In genomic region chr17:9406046-9406631, GRCh38 we compare ENCODE assay signal across 22 cellular contexts.
DNase-seq lines count a peak whose midpoint lies in the region; ATAC-seq, FAIRE-seq and TF ChIP-seq lines count a peak whose summit lies in the region.
"Had no signal": no experiment of that assay in that cellular context is flagged by ENCODE, and none has a peak within 500 bp of the region (broad histone marks: within the 10 kb centered on the region; RNA-seq: fewer than 3 reads in every experiment).

No MANE protein-coding gene starts in this region.

- H2AFZ ChIP-seq in GM23248: no peak overlapping the region
- no peak overlapping the region for H2AFZ ChIP-seq in astrocyte (ENCODE audit: low read depth, low read length)
- no peak overlapping the region for H2AFZ ChIP-seq in fibroblast of lung (ENCODE audit: low read length)

- peaks cover 42% of the 10 kb centered on the region for H3K4me1 Mint-ChIP-seq in astrocyte (ENCODE audit: low read depth, unreplicated experiment)
- no peaks in the 10 kb centered on the region for H3K4me1 Mint-ChIP-seq in activated T-cell treated with anti-CD3 and anti-CD28 coated beads, Interleukin-2, amount 50 U/mL, for 24 hours (ENCODE audit: low read depth)

- in situ Hi-C loops in GM23248 (cut with MboI): no loop called here

- no peaks in the 10 kb centered on the region for H3K27me3 Mint-ChIP-seq in astrocyte (ENCODE audit: low read depth, unreplicated experiment)
- H3K27me3 Mint-ChIP-seq in activated T-cell treated with anti-CD3 and anti-CD28 coated beads, Interleukin-2, amount 50 U/mL, for 24 hours: no peaks in the 10 kb centered on the region

- 92 to 99% methylated on average over 2 of the region's 2 CpGs for WGBS in GM23248 (ENCODE audit: low coverage in 1 of 2, low lambda C conversion rate in 2 of 2, missing lambda C conversion rate in 2 of 2), 2 experiments

- no peaks in the 10 kb centered on the region for H3K9me3 Mint-ChIP-seq in astrocyte (ENCODE audit: unreplicated experiment)
- H3K9me3 Mint-ChIP-seq in activated T-cell treated with anti-CD3 and anti-CD28 coated beads, Interleukin-2, amount 50 U/mL, for 24 hours: peaks cover 3% of the 10 kb centered on the region
- H3K9me3 Mint-ChIP-seq: CD8-positive, alpha-beta T cell had no signal

- H3K79me2 ChIP-seq in GM23248 (ENCODE audit: insufficient read depth): no peaks in the 10 kb centered on the region
- H3K79me2 ChIP-seq in astrocyte (ENCODE audit: insufficient read depth, low read length): no peaks in the 10 kb centered on the region
- H3K79me2 ChIP-seq in fibroblast of lung (ENCODE audit: control insufficient read depth, insufficient read depth, low read length): no peaks in the 10 kb centered on the region

- no peak overlapping the region for H3K27ac Mint-ChIP-seq in astrocyte (ENCODE audit: unreplicated experiment)
- H3K27ac Mint-ChIP-seq in activated T-cell treated with anti-CD3 and anti-CD28 coated beads, Interleukin-2, amount 50 U/mL, for 24 hours: no peak overlapping the region
- H3K27ac Mint-ChIP-seq: CD8-positive, alpha-beta T cell had no signal

- H3K27me3 ChIP-seq in GM23248 (replicated peaks; ENCODE audit: insufficient read depth): no peaks in the 10 kb centered on the region
- no peaks in the 10 kb centered on the region for H3K27me3 ChIP-seq in astrocyte (ENCODE audit: insufficient read depth, low read length)
- H3K27me3 ChIP-seq in fibroblast of lung (ENCODE audit: control insufficient read depth, insufficient read depth, low read length): no peaks in the 10 kb centered on the region

- FAIRE-seq in astrocyte (lab: Jason Lieb, UNC): peak; percentile 47
- FAIRE-seq: GM18507 had no signal

- no peak for TF ChIP-seq CTCF in astrocyte (IDR thresholded peaks at IDR 0.05; ENCODE audit: insufficient read depth, low read depth, low read length)
- TF ChIP-seq CTCF in fibroblast of lung (conservative IDR thresholded peaks at IDR 0.05 in 1 of 2, IDR thresholded peaks at IDR 0.05 in 1 of 2; ENCODE audit: low read depth in 1 of 2, low read length in 2 of 2): no peak

- H3K4me1 ChIP-seq in GM23248 (ENCODE audit: insufficient read depth) (peaks cover 28% of the 10 kb centered on the region), astrocyte (ENCODE audit: insufficient read depth, low read length) (peaks cover 25% of the 10 kb centered on the region), fibroblast of lung (ENCODE audit: control insufficient read depth, extremely low read depth, insufficient read depth, low read length) (peaks cover 9% of the 10 kb centered on the region)

- H3K9ac ChIP-seq in GM23248 (no peak overlapping the region), astrocyte (ENCODE audit: low read length) (no peak overlapping the region), fibroblast of lung (ENCODE audit: insufficient read depth, low read length) (no peak overlapping the region)

- peaks cover 8% of the 10 kb centered on the region for H3K36me3 Mint-ChIP-seq in astrocyte (ENCODE audit: low read depth, unreplicated experiment)
- H3K36me3 Mint-ChIP-seq in activated T-cell treated with anti-CD3 and anti-CD28 coated beads, Interleukin-2, amount 50 U/mL, for 24 hours (ENCODE audit: low read depth): peaks cover 7% of the 10 kb centered on the region

- no peak overlapping the region for H3K4me3 Mint-ChIP-seq in astrocyte (ENCODE audit: unreplicated experiment)
- H3K4me3 Mint-ChIP-seq in activated T-cell treated with anti-CD3 and anti-CD28 coated beads, Interleukin-2, amount 50 U/mL, for 24 hours: no peak overlapping the region
- H3K4me3 Mint-ChIP-seq: CD8-positive, alpha-beta T cell had no signal

- H4K20me1 ChIP-seq in GM23248 (ENCODE audit: insufficient read depth) (no peaks in the 10 kb centered on the region), astrocyte (ENCODE audit: insufficient read depth, low read length) (no peaks in the 10 kb centered on the region), fibroblast of lung (ENCODE audit: control insufficient read depth, extremely low read depth, insufficient read depth, low read length) (no peaks in the 10 kb centered on the region)

- H3K4me2 ChIP-seq in GM23248 (ENCODE audit: unreplicated experiment) (no peak overlapping the region), astrocyte (ENCODE audit: low read length) (no peak overlapping the region), fibroblast of lung (ENCODE audit: extremely low read depth, insufficient read depth, low read length) (no peak overlapping the region)

- H3K4me3 ChIP-seq in GM23248 (no peak overlapping the region), astrocyte (ENCODE audit: insufficient read depth, low read depth, low read length) (no peak overlapping the region), fibroblast of lung (replicated peaks in 1 of 4; ENCODE audit: control extremely low read depth in 1 of 4, insufficient read depth in 1 of 4, low read depth in 3 of 4, low read length in 4 of 4) (no peak overlapping the region)

- H3K9me3 ChIP-seq in GM23248 (ENCODE audit: low read depth) (no peaks in the 10 kb centered on the region), astrocyte (ENCODE audit: insufficient read depth, low read depth, low read length) (no peaks in the 10 kb centered on the region), fibroblast of lung (ENCODE audit: control insufficient read depth, insufficient read depth, low read depth, low read length) (no peaks in the 10 kb centered on the region)

- DNase-seq in GM23248 (peak; percentile 37), NCI-H1417 treated with DMSO at 0.1 percent for 48 hours (lab: John Stamatoyannopoulos, UW) (peak; percentile 30), astrocyte (ENCODE audit: low read depth) (no peak), fibroblast of lung (ENCODE audit: low read depth in 2 of 2) (peak; percentile 29 to 37), NCI-H1105 (lab: John Stamatoyannopoulos, UW) (no peak), NCI-H1930 (lab: John Stamatoyannopoulos, UW) (no peak)
- DNase-seq in activated T-cell treated with anti-CD3 and anti-CD28 coated beads, Interleukin-2, amount 50 U/mL, for 24 hours: no peak
- DNase-seq: AML-193; C1 segment of cervical spinal cord; CD8-positive, alpha-beta T cell; DND-41; GOT3; Karpas-422; NCI-H1436; NCI-H2029 treated with DMSO at 0.1 percent for 48 hours; NCI-H510A treated with DMSO at 0.1 percent for 48 hours; NCI-H82; OCI-M1; Right ventricle myocardium superior had no signal

- no peak overlapping the region for H3K27ac ChIP-seq in GM23248
- H3K27ac ChIP-seq in astrocyte (ENCODE audit: low read depth, low read length): no peak overlapping the region
- no peak overlapping the region for H3K27ac ChIP-seq in fibroblast of lung (ENCODE audit: insufficient read depth, low read length)

- no peak for ATAC-seq in HG02852 (IDR thresholded peaks at IDR 0.05; ENCODE audit: unreplicated experiment)
- ATAC-seq: CD8-positive, alpha-beta T cell; HCT116 had no signal

- no peaks in the 10 kb centered on the region for H3K9me2 ChIP-seq in GM23248 (ENCODE audit: insufficient read depth)

- peaks cover 18% of the 10 kb centered on the region; the same call in 1 of the 2 replicates for H3F3A ChIP-seq in GM23248 (ENCODE audit: insufficient read depth)

- H3K36me3 ChIP-seq in GM23248 (ENCODE audit: low read depth) (no peaks in the 10 kb centered on the region), astrocyte (ENCODE audit: insufficient read depth, low read length) (no peaks in the 10 kb centered on the region), fibroblast of lung (ENCODE audit: control insufficient read depth, insufficient read depth, low read length) (no peaks in the 10 kb centered on the region)

Comparison
In these comparisons a context has a peak if more than half of its experiments do, and no peak if none do; other contexts are left out.
1. DNase-seq: peak in GM23248 (single experiment), NCI-H1417 treated with DMSO at 0.1 percent for 48 hours (single experiment) and fibroblast of lung (2 of 2); none in astrocyte (single experiment), activated T-cell treated with anti-CD3 and anti-CD28 coated beads, Interleukin-2, amount 50 U/mL, for 24 hours (single experiment), NCI-H1105 (single experiment) and NCI-H1930 (0 of 2).